Comparison of ENCODE assay signal across 10 cellular contexts in genomic region chr17:81385320-81386111, GRCh38. TPM values are rescaled to one million over a fixed set of nuclear protein-coding genes. Genes with fewer than 3 reads are reported as not detected.
DNase-seq lines count a peak whose midpoint lies in the region; ATAC-seq and TF ChIP-seq lines count a peak whose summit lies in the region.
"Had no signal": no experiment of that assay in that cellular context is flagged by ENCODE, and none has a peak within 500 bp of the region (broad histone marks: within the 10 kb centered on the region; RNA-seq: fewer than 3 reads in every experiment).

No MANE protein-coding gene starts in this region.

- H3K9me3 Mint-ChIP-seq in CD14-positive monocyte = peaks cover 0 to 2% (median 0%) of the 10 kb centered on the region in 7 donors
- H3K9me3 Mint-ChIP-seq in activated T-helper 1 cell treated with anti-CD3 and anti-CD28 coated beads, Interleukin-12 subunit alpha, Interleukin-12 subunit beta, Interleukin-2, Interleukin-4 antibody, amounts not matched to agents 30 ng/mL and 10 ng/mL and 1 ng/mL, durations not matched to agents 14 hours and 24 hours and 36 hours = no peaks in the 10 kb centered on the region

- H3K36me3 ChIP-seq in right atrium auricular region = no peaks in the 10 kb centered on the region
- no peaks in the 10 kb centered on the region for H3K36me3 ChIP-seq in parathyroid adenoma (ENCODE audit: control insufficient read depth, insufficient read depth, low read length)
- H3K36me3 ChIP-seq in MG63 = no peaks in the 10 kb centered on the region

- H3K9me3 ChIP-seq in right atrium auricular region (no peaks in the 10 kb centered on the region), parathyroid adenoma (ENCODE audit: control insufficient read depth, low read length) (no peaks in the 10 kb centered on the region), MG63 (no peaks in the 10 kb centered on the region)

- peaks cover 24% of the 10 kb centered on the region for H3K4me1 Mint-ChIP-seq in CD14-positive monocyte
- no peaks in the 10 kb centered on the region for H3K4me1 Mint-ChIP-seq in activated T-helper 1 cell treated with anti-CD3 and anti-CD28 coated beads, Interleukin-12 subunit alpha, Interleukin-12 subunit beta, Interleukin-2, Interleukin-4 antibody, amounts not matched to agents 30 ng/mL and 10 ng/mL and 1 ng/mL, durations not matched to agents 14 hours and 24 hours and 36 hours (ENCODE audit: low read depth)

- no peak for DNase-seq in CD14-positive monocyte (ENCODE audit: low spot score)
- no peak for DNase-seq in activated T-helper 1 cell treated with anti-CD3 and anti-CD28 coated beads, Interleukin-12 subunit alpha, Interleukin-12 subunit beta, Interleukin-2, Interleukin-4 antibody, amounts not matched to agents 30 ng/mL and 10 ng/mL and 1 ng/mL, durations not matched to agents 14 hours and 24 hours and 36 hours (ENCODE audit: low spot score)
- no peak for DNase-seq in right atrium auricular region (ENCODE audit: low spot score)
- no peak for DNase-seq in NCI-H128 (lab: John Stamatoyannopoulos, UW; ENCODE audit: unreplicated experiment)
- no peak for DNase-seq in MG63
- DNase-seq: DMS153 had no signal

- intact Hi-C loops in CD14-positive monocyte (cut with micrococcal nuclease) = no loop called here
- intact Hi-C loops in activated T-helper 1 cell treated with anti-CD3 and anti-CD28 coated beads, Interleukin-12 subunit alpha, Interleukin-12 subunit beta, Interleukin-2, Interleukin-4 antibody, amounts not matched to agents 30 ng/mL and 10 ng/mL and 1 ng/mL, durations not matched to agents 14 hours and 24 hours and 36 hours (cut with micrococcal nuclease) = loop anchor here (2.0 kb wide), 1 partner anchor 39 kb away; no protein-coding TSS in a partner anchor

- no peak for TF ChIP-seq CTCF in CD14-positive monocyte (IDR thresholded peaks at IDR 0.05)
- no peak for TF ChIP-seq CTCF in right atrium auricular region (IDR thresholded peaks at IDR 0.05)
- TF ChIP-seq CTCF in parathyroid adenoma (IDR thresholded peaks at IDR 0.05) = no peak

- H3K27me3 ChIP-seq in right atrium auricular region (no peaks in the 10 kb centered on the region), parathyroid adenoma (ENCODE audit: control insufficient read depth, insufficient read depth, low read length) (no peaks in the 10 kb centered on the region), MG63 (no peaks in the 10 kb centered on the region)

- no peak overlapping the region for H2AFZ ChIP-seq in parathyroid adenoma

- no peak overlapping the region for H3K4me2 ChIP-seq in parathyroid adenoma (ENCODE audit: low read length)

- H3K79me2 ChIP-seq in parathyroid adenoma = no peaks in the 10 kb centered on the region

- H3K4me1 ChIP-seq in right atrium auricular region (peaks cover 0 to 36% of the 10 kb centered on the region in 2 donors), parathyroid adenoma (peaks cover 8% of the 10 kb centered on the region)

- H3K27ac ChIP-seq in right atrium auricular region (peak overlapping the region; percentile 97 to 98), parathyroid adenoma (no peak overlapping the region)

- ATAC-seq in GM19395 (IDR thresholded peaks at IDR 0.05; ENCODE audit: unreplicated experiment) = no peak
- ATAC-seq in HG03175 (IDR thresholded peaks at IDR 0.05; ENCODE audit: unreplicated experiment) = no peak

- peaks cover 20 to 58% (median 28%) of the 10 kb centered on the region in 3 donors for H3K27me3 Mint-ChIP-seq in CD14-positive monocyte (ENCODE audit: low read depth in 3 of 3)
- peaks cover 29% of the 10 kb centered on the region for H3K27me3 Mint-ChIP-seq in activated T-helper 1 cell treated with anti-CD3 and anti-CD28 coated beads, Interleukin-12 subunit alpha, Interleukin-12 subunit beta, Interleukin-2, Interleukin-4 antibody, amounts not matched to agents 30 ng/mL and 10 ng/mL and 1 ng/mL, durations not matched to agents 14 hours and 24 hours and 36 hours (ENCODE audit: insufficient read depth)

- peaks cover 2 to 3% of the 10 kb centered on the region in 2 donors for H3K36me3 Mint-ChIP-seq in CD14-positive monocyte
- no peaks in the 10 kb centered on the region for H3K36me3 Mint-ChIP-seq in activated T-helper 1 cell treated with anti-CD3 and anti-CD28 coated beads, Interleukin-12 subunit alpha, Interleukin-12 subunit beta, Interleukin-2, Interleukin-4 antibody, amounts not matched to agents 30 ng/mL and 10 ng/mL and 1 ng/mL, durations not matched to agents 14 hours and 24 hours and 36 hours (ENCODE audit: low read depth)

- H3K4me3 Mint-ChIP-seq in CD14-positive monocyte = peak overlapping the region; percentile 65 to 84
- H3K4me3 Mint-ChIP-seq in activated T-helper 1 cell treated with anti-CD3 and anti-CD28 coated beads, Interleukin-12 subunit alpha, Interleukin-12 subunit beta, Interleukin-2, Interleukin-4 antibody, amounts not matched to agents 30 ng/mL and 10 ng/mL and 1 ng/mL, durations not matched to agents 14 hours and 24 hours and 36 hours = peak overlapping the region; percentile 37

- H3K27ac Mint-ChIP-seq in CD14-positive monocyte = peak overlapping the region in 2 of 7 donors; percentile 7
- no peak overlapping the region for H3K27ac Mint-ChIP-seq in activated T-helper 1 cell treated with anti-CD3 and anti-CD28 coated beads, Interleukin-12 subunit alpha, Interleukin-12 subunit beta, Interleukin-2, Interleukin-4 antibody, amounts not matched to agents 30 ng/mL and 10 ng/mL and 1 ng/mL, durations not matched to agents 14 hours and 24 hours and 36 hours

- H3K9ac ChIP-seq in parathyroid adenoma = no peak overlapping the region

- H3K4me3 ChIP-seq in right atrium auricular region (no peak overlapping the region), parathyroid adenoma (ENCODE audit: low read depth, low read length) (peak overlapping the region; percentile 61), MG63 (no peak overlapping the region)

RNA-seq across cellular contexts. Expression of gene BAHCC1, which starts 9.7 kb away (rescaled TPM):
- polyA plus RNA-seq in CD14-positive monocyte = under 1 TPM; 0.11 to 0.27 TPM
- total RNA-seq in activated T-helper 1 cell treated with anti-CD3 and anti-CD28 coated beads, Interleukin-12 subunit alpha, Interleukin-12 subunit beta, Interleukin-2, Interleukin-4 antibody, amounts not matched to agents 30 ng/mL and 10 ng/mL and 1 ng/mL, durations not matched to agents 14 hours and 24 hours and 36 hours = 0.02 and 0.08 TPM in 2 replicates
- 10 to 100 TPM in 1 of 2 donors, 1 to 10 TPM in 1; 5.8 to 12.7 TPM for total RNA-seq in right atrium auricular region
- 3.6 and 10.4 TPM in 2 replicates for total RNA-seq in MG63 (2014; rRNA removed; shearing (Covaris generic); ENCODE audit: low replicate concordance)
- total RNA-seq: activated CD8-positive, alpha-beta memory T cell treated with anti-CD3 and anti-CD28 coated beads for 36 hours had no signal
